In genomic region chr4:56859841-56860240, GRCh38 we compare ENCODE assay signal across 20 cellular contexts. TPM values are rescaled to one million over a fixed set of nuclear protein-coding genes. Genes with fewer than 3 reads are reported as not detected.
A peak's percentile ranks its signal among the peaks of the same experiment; 100 is the strongest.
DNase-seq lines count a peak whose midpoint lies in the region; ATAC-seq, FAIRE-seq and TF ChIP-seq lines count a peak whose summit lies in the region.
"Had no signal": no experiment of that assay in that cellular context is flagged by ENCODE, and none has a peak within 500 bp of the region (broad histone marks: within the 10 kb centered on the region; RNA-seq: fewer than 3 reads in every experiment).

No MANE protein-coding gene starts in this region.

- no peak overlapping the region for H3K9ac ChIP-seq in GM12878 (ENCODE audit: control insufficient read depth, insufficient read depth, low read length)
- H3K9ac ChIP-seq: parathyroid adenoma had no signal

- H3K4me3 Mint-ChIP-seq in activated CD8-positive, alpha-beta T cell treated with anti-CD3 and anti-CD28 coated beads for 36 hours = no peak overlapping the region
- H3K4me3 Mint-ChIP-seq: activated CD4-positive, alpha-beta memory T cell treated with anti-CD3 and anti-CD28 coated beads for 36 hours had no signal

- no peaks in the 10 kb centered on the region for H3K9me3 Mint-ChIP-seq in activated CD8-positive, alpha-beta T cell treated with anti-CD3 and anti-CD28 coated beads for 36 hours
- H3K9me3 Mint-ChIP-seq: activated CD4-positive, alpha-beta memory T cell treated with anti-CD3 and anti-CD28 coated beads for 36 hours had no signal

- 64% methylated on average over 5 of the region's 5 CpGs for WGBS in GM12878 (ENCODE audit: insufficient coverage, insufficient replicate concordance, low lambda C conversion rate, missing lambda C conversion rate)

- TF ChIP-seq EP300 in GM12878 (IDR thresholded peaks at IDR 0.05; ENCODE audit: borderline replicate concordance in 1 of 2, control insufficient read depth in 1 of 2, low read depth in 2 of 2, low read length in 2 of 2) = no peak

- CTCF ChIA-PET in GM12878 (lab: Yijun Ruan, JAX) = interaction anchor here (1.6 kb wide), 1 partner anchor 23 kb away, joined by 8 read pairs; no protein-coding TSS in a partner anchor
- CTCF ChIA-PET in activated CD8-positive, alpha-beta T cell treated with anti-CD3 and anti-CD28 coated beads for 36 hours (lab: Charles Lee) = interaction anchor here (1.4 kb wide), 1 partner anchor 23 kb away, joined by 6 read pairs; no protein-coding TSS in a partner anchor

- H3K36me3 Mint-ChIP-seq in activated CD8-positive, alpha-beta T cell treated with anti-CD3 and anti-CD28 coated beads for 36 hours (ENCODE audit: low read depth) = no peaks in the 10 kb centered on the region
- H3K36me3 Mint-ChIP-seq: activated CD4-positive, alpha-beta memory T cell treated with anti-CD3 and anti-CD28 coated beads for 36 hours had no signal

- no peak for TF ChIP-seq CTCF in GM12878 (IDR thresholded peaks at IDR 0.05 in 2 of 3, conservative IDR thresholded peaks at IDR 0.05 in 1 of 3; ENCODE audit: control insufficient read depth in 2 of 3, extremely low read depth in 1 of 3, insufficient read depth in 1 of 3, low read depth in 3 of 3, low read length in 3 of 3)
- TF ChIP-seq CTCF in activated CD8-positive, alpha-beta T cell treated with anti-CD3 and anti-CD28 coated beads for 36 hours (IDR thresholded peaks at IDR 0.05) = no peak

- H3K36me3 ChIP-seq in GM12878 (ENCODE audit: control insufficient read depth in 2 of 2, insufficient read depth in 2 of 2, low read length in 1 of 2) = no peaks in the 10 kb centered on the region
- H3K36me3 ChIP-seq: HAP-1, left ventricle myocardium inferior had no signal

- no peaks in the 10 kb centered on the region for H4K20me1 ChIP-seq in GM12878 (ENCODE audit: control insufficient read depth, insufficient read depth)

- POLR2A ChIA-PET in GM12878 (lab: Charles Lee) = interaction anchor here (1.0 kb wide), 1 partner anchor 118 kb away, joined by 3 read pairs; the partner anchor contains the start of gene NOA1
- POLR2A ChIA-PET in activated CD8-positive, alpha-beta T cell treated with anti-CD3 and anti-CD28 coated beads for 36 hours (lab: Charles Lee) = interaction anchor here (1.0 kb wide), 1 partner anchor 57 kb away, joined by 4 read pairs; no protein-coding TSS in a partner anchor

- BruUV-seq in GM12878 (replicated peaks; lab: Mats Ljungman, UMichigan) = no TSS peak

- FAIRE-seq in GM12878 (lab: Jason Lieb, UNC) = peak; percentile 27

- intact Hi-C loops in GM12878 (cut with micrococcal nuclease; ENCODE audit: unreplicated experiment) = loop anchor here (5.0 kb wide), 1 partner anchor 47 kb away; the partner anchor contains the start of gene REST
- intact Hi-C loops in activated CD8-positive, alpha-beta T cell treated with anti-CD3 and anti-CD28 coated beads for 36 hours (cut with micrococcal nuclease) = no loop called here

- no peak overlapping the region for H3K4me3 ChIP-seq in GM12878
- H3K4me3 ChIP-seq: HAP-1, left ventricle myocardium inferior had no signal

- H3K27me3 ChIP-seq in GM12878 (replicated peaks in 1 of 2; ENCODE audit: control insufficient read depth in 2 of 2, insufficient read depth in 2 of 2, low read length in 1 of 2) = no peaks in the 10 kb centered on the region

- no peak overlapping the region for H3K4me2 ChIP-seq in GM12878 (ENCODE audit: control insufficient read depth, insufficient read depth)

- no peaks in the 10 kb centered on the region for H3K27me3 Mint-ChIP-seq in activated CD8-positive, alpha-beta T cell treated with anti-CD3 and anti-CD28 coated beads for 36 hours

- no peaks in the 10 kb centered on the region for H3K9me3 ChIP-seq in GM12878 (replicated peaks; ENCODE audit: control insufficient read depth, insufficient read depth, low read length)
- H3K9me3 ChIP-seq: HAP-1, left ventricle myocardium inferior had no signal

- DNase-seq in GM12878 (ENCODE audit: low read depth, low spot score) (no peak), Kasumi-1 (lab: John Stamatoyannopoulos, UW) (no peak), iPS-NIHi7 (ENCODE audit: extremely low spot score) (no peak)
- DNase-seq in activated CD8-positive, alpha-beta T cell treated with anti-CD3 and anti-CD28 coated beads for 36 hours = no peak
- DNase-seq in activated CD8-positive, alpha-beta memory T cell treated with anti-CD3 and anti-CD28 coated beads, Interleukin-2, amount 50 U/mL, for 48 hours = no peak
- DNase-seq: activated CD4-positive, alpha-beta memory T cell treated with anti-CD3 and anti-CD28 coated beads for 36 hours; caudate nucleus; effector CD8-positive, alpha-beta T cell; left ventricle myocardium inferior; NCI-H2171; stimulated activated CD4-positive, alpha-beta T cell treated with anti-CD3 and anti-CD28 coated beads, Interleukin-4, amount 100 ng/mL, for 1 hour; stimulated activated CD8-positive, alpha-beta memory T cell treated with anti-CD3 and anti-CD28 coated beads, Interleukin-4, amount 100 ng/mL, for 48 hours; SW 1271 had no signal

- H2AFZ ChIP-seq in GM12878 (ENCODE audit: control insufficient read depth, low read depth, low read length) = no peak overlapping the region
- H2AFZ ChIP-seq: parathyroid adenoma had no signal

- SMC1A ChIA-PET in GM12878 (lab: Charles Lee; ENCODE audit: uncharacterized antibody, unreplicated experiment) = interaction anchor here (1.2 to 1.7 kb wide), 2 partner anchors 24 to 50 kb away, joined by 3 to 6 read pairs; no protein-coding TSS in a partner anchor

- H3K4me1 ChIP-seq in GM12878 (ENCODE audit: control insufficient read depth, insufficient read depth, low read length) = peaks cover 22% of the 10 kb centered on the region
- H3K4me1 ChIP-seq: HAP-1, left ventricle myocardium inferior, parathyroid adenoma had no signal

- in situ Hi-C loops in GM12878 (cut with MboI) = no loop called here

- H3K79me2 ChIP-seq in GM12878 (ENCODE audit: control insufficient read depth, insufficient read depth, low read length) = no peaks in the 10 kb centered on the region
- H3K79me2 ChIP-seq: parathyroid adenoma had no signal

- TF ChIP-seq RAD21 in GM12878 (IDR thresholded peaks at IDR 0.05; ENCODE audit: insufficient read depth, low read depth, low read length) = no peak

- no peak overlapping the region for H3K27ac Mint-ChIP-seq in activated CD8-positive, alpha-beta T cell treated with anti-CD3 and anti-CD28 coated beads for 36 hours
- H3K27ac Mint-ChIP-seq: activated CD4-positive, alpha-beta memory T cell treated with anti-CD3 and anti-CD28 coated beads for 36 hours had no signal

- ATAC-seq in GM18861 (IDR thresholded peaks at IDR 0.05; ENCODE audit: unreplicated experiment) (peak; percentile 78), GM21576 (IDR thresholded peaks at IDR 0.05; ENCODE audit: unreplicated experiment) (peak; percentile 64), HG03064 (IDR thresholded peaks at IDR 0.05; ENCODE audit: low read depth, unreplicated experiment) (peak; percentile 76), GM12878 (peak; percentile 77)
- ATAC-seq in activated CD8-positive, alpha-beta T cell treated with anti-CD3 and anti-CD28 coated beads for 36 hours = no peak

- RAD21 ChIA-PET in GM12878 (lab: Charles Lee; ENCODE audit: unreplicated experiment) = interaction anchor here (1.2 kb wide), 1 partner anchor 118 kb away, joined by 3 read pairs; the partner anchor contains the start of gene NOA1

- H3K4me1 Mint-ChIP-seq in activated CD8-positive, alpha-beta T cell treated with anti-CD3 and anti-CD28 coated beads for 36 hours (ENCODE audit: low read depth) = no peaks in the 10 kb centered on the region

- no peak for TF ChIP-seq POLR2A in GM12878 (IDR thresholded peaks at IDR 0.05; ENCODE audit: low read depth, low read length)

- H3K27ac ChIP-seq in GM12878 (ENCODE audit: control insufficient read depth, insufficient read depth) = no peak overlapping the region
- H3K27ac ChIP-seq: left ventricle myocardium inferior, parathyroid adenoma, RWPE1 had no signal

TF ChIP-seq in GM12878, 131 proteins besides CTCF, POLR2A, EP300 and RAD21 (continues in another document):
- no peak for TF ChIP-seq IKZF1 (conservative IDR thresholded peaks at IDR 0.05)

RNA-seq across cellular contexts. Expression of gene SPINK2, which starts 38.3 kb away (rescaled TPM):
- total RNA-seq in GM12878 (2013; cell fraction: nucleolus; rRNA removed) = not detected in 2 replicates
- 0.27 and 0.40 TPM in 2 replicates for total RNA-seq in GM12878 (2014; rRNA removed)
- 0.27 and 0.60 TPM in 2 replicates for total RNA-seq in GM12878 (2014; rRNA removed; fragmentation: Illumina TruSeq; extraction: Trizol)
- not detected in 2 replicates for total RNA-seq in GM12878 (2021)
- not detected for polyA plus RNA-seq in GM12878 (2011; ENCODE audit: low read depth)
- 0.61 and 0.73 TPM in 2 replicates for polyA plus RNA-seq in GM12878 (2011; rRNA removed)
- 0.81 and 1.3 TPM in 2 replicates for polyA plus RNA-seq in GM12878 (2011; cell fraction: cytosol; rRNA removed)
- 0.39 TPM in 1 of 2 replicates, not detected in the other for polyA plus RNA-seq in GM12878 (2011; cell fraction: nucleus; rRNA removed)
- polyA plus RNA-seq in GM12878 (2012) = 0.58 and 0.86 TPM in 2 replicates
- 0.13 and 2.4 TPM in 2 replicates for polyA plus RNA-seq in GM12878 (2014; fragmentation: Illumina TruSeq; extraction: Trizol)
- 1 to 10 TPM in 1 of 2 experiments, under 1 TPM in 1; 0.61 to 1.0 TPM for polyA plus RNA-seq in GM12878 (2014; fragmentation: Nextera tagmentation; extraction: Ambion mirVana)
- polyA plus RNA-seq in GM12878 (2014; rRNA removed) = 0.30 and 0.49 TPM in 2 replicates
- under 1 TPM; 0.66 to 0.88 TPM for polyA plus RNA-seq in GM12878 (2016; fragmentation: Nextera tagmentation; extraction: Ambion mirVana)
- not detected in 2 replicates for polyA minus RNA-seq in GM12878 (2011; rRNA and poly(A)+ RNA removed)
- polyA minus RNA-seq in GM12878 (2011; cell fraction: cytosol; rRNA and poly(A)+ RNA removed) = not detected in 2 replicates
- not detected in 2 replicates for polyA minus RNA-seq in GM12878 (2011; cell fraction: nucleus; rRNA and poly(A)+ RNA removed)
- under 1 TPM in 1 of 2 experiments, not detected in 1; 0.81 TPM for total RNA-seq in activated CD8-positive, alpha-beta T cell treated with anti-CD3 and anti-CD28 coated beads for 36 hours
- total RNA-seq: fibroblast of lung had no signal
- polyA plus RNA-seq: fibroblast of lung had no signal

RNA-seq across cellular contexts. Expression of gene REST, which starts 47.9 kb away (rescaled TPM):
- 53.9 and 60.0 TPM in 2 replicates for total RNA-seq in GM12878 (2013; cell fraction: nucleolus; rRNA removed)
- 23.9 and 24.7 TPM in 2 replicates for total RNA-seq in GM12878 (2014; rRNA removed)
- 23.3 and 23.8 TPM in 2 replicates for total RNA-seq in GM12878 (2014; rRNA removed; fragmentation: Illumina TruSeq; extraction: Trizol)
- 29.5 and 33.5 TPM in 2 replicates for total RNA-seq in GM12878 (2021)
- 4.1 TPM for polyA plus RNA-seq in GM12878 (2011; ENCODE audit: low read depth)
- 17.6 and 24.4 TPM in 2 replicates for polyA plus RNA-seq in GM12878 (2011; rRNA removed)
- 7.8 and 8.1 TPM in 2 replicates for polyA plus RNA-seq in GM12878 (2011; cell fraction: cytosol; rRNA removed)
- polyA plus RNA-seq in GM12878 (2011; cell fraction: nucleus; rRNA removed) = 9.6 and 10.3 TPM in 2 replicates
- 7.9 and 8.6 TPM in 2 replicates for polyA plus RNA-seq in GM12878 (2012)
- polyA plus RNA-seq in GM12878 (2014; fragmentation: Illumina TruSeq; extraction: Trizol) = 12.7 and 16.3 TPM in 2 replicates
- polyA plus RNA-seq in GM12878 (2014; fragmentation: Nextera tagmentation; extraction: Ambion mirVana) = 1 to 10 TPM; 3.7 to 8.5 TPM
- 10.9 and 11.7 TPM in 2 replicates for polyA plus RNA-seq in GM12878 (2014; rRNA removed)
- polyA plus RNA-seq in GM12878 (2016; fragmentation: Nextera tagmentation; extraction: Ambion mirVana) = 10 to 100 TPM; 33.6 to 36.3 TPM
- polyA minus RNA-seq in GM12878 (2011; rRNA and poly(A)+ RNA removed) = 28.3 and 58.6 TPM in 2 replicates
- 13.8 and 20.7 TPM in 2 replicates for polyA minus RNA-seq in GM12878 (2011; cell fraction: cytosol; rRNA and poly(A)+ RNA removed)
- polyA minus RNA-seq in GM12878 (2011; cell fraction: nucleus; rRNA and poly(A)+ RNA removed) = 17.0 and 24.7 TPM in 2 replicates
- 10 to 100 TPM; 41.0 to 41.2 TPM for total RNA-seq in activated CD8-positive, alpha-beta T cell treated with anti-CD3 and anti-CD28 coated beads for 36 hours
